Comparison of ENCODE assay signal across 1 cellular context in the genomic region with DNA sequence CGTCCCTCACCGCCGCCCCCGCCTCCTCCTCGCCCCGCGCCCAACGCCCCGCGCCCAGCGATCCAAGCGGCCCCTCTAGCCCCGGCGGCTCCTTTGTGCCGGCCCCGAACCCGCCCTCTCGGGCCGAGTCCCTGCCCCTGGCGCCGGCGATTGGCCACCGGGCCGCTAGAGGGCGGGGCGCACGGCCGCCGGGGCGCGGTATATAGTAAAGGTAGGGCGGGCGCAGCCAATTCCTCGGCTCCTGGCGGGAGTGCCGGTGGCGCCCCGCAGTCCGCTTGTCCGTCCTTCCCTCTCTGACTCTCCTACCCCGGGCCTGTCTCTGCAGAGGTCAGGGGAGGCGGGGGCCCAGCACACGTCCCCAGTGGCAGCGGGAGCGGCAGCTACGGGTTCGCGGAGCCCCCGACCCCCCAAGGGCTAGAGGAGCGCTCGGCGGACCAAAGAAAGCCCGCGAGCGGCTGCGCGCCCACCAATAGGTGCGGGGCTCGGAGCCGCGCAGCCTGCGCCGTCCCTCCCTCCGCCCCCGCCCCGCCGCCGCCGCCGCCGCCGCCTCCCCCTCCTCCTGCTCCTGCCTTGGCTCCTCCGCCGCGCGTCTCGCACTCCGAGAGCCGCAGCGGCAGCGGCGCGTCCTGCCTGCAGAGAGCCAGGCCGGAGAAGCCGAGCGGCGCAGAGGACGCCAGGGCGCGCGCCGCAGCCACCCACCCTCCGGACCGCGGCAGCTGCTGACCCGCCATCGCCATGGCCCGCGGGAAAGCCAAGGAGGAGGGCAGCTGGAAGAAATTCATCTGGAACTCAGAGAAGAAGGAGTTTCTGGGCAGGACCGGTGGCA.
TF ChIP-seq lines count a peak whose summit lies in the region.

ATP1B1 (plus strand) TSS at position 596 of the 826 bp plus-strand sequence; CDS start at position 736, 140 bp downstream.

TF ChIP-seq in HepG2, 621 proteins besides CTCF, POLR2A, EP300 and RAD21 (continued from another document and continues in another):
- TF ChIP-seq FOXO4 (CRISPR knock-in tag; conservative IDR thresholded peaks at IDR 0.05) (0 out of 2 replicates have a peak, but pooled peaks have one; percentile 60), HES4 (CRISPR knock-in tag; IDR thresholded peaks at IDR 0.05; ENCODE audit: borderline replicate concordance) (peak; percentile 87; the same call in 1 of the 2 replicates), ZSCAN29 (CRISPR knock-in tag; conservative IDR thresholded peaks at IDR 0.05) (peak; percentile 16; the same call in 1 of the 2 replicates), ISL2 (CRISPR knock-in tag; IDR thresholded peaks at IDR 0.05) (peak; percentile 15), ZBTB40 (IDR thresholded peaks at IDR 0.05) (no peak), ZBTB40 (CRISPR knock-in tag; IDR thresholded peaks at IDR 0.05) (no peak), ZSCAN31 (CRISPR knock-in tag; IDR thresholded peaks at IDR 0.05; ENCODE audit: low read depth) (peak; percentile 52; the same call in 1 of the 2 replicates), E2F5 (CRISPR knock-in tag; conservative IDR thresholded peaks at IDR 0.05) (peak; percentile 28; the same call in 1 of the 2 replicates), HOXA3 (CRISPR knock-in tag; IDR thresholded peaks at IDR 0.05) (peak; percentile 18), AGO2 (optimal IDR thresholded peaks at IDR 0.05; ENCODE audit: low read depth, low read length) (peak; percentile 100), ZNF367 (CRISPR knock-in tag; IDR thresholded peaks at IDR 0.05; ENCODE audit: borderline replicate concordance) (peak; percentile 83; the same call in 1 of the 2 replicates), WIZ (CRISPR knock-in tag; IDR thresholded peaks at IDR 0.05) (no peak), ZNF629 (CRISPR knock-in tag; conservative IDR thresholded peaks at IDR 0.05) (no peak), ZNF530 (CRISPR knock-in tag; IDR thresholded peaks at IDR 0.05; ENCODE audit: low read depth) (no peak), ZHX2 (IDR thresholded peaks at IDR 0.05; ENCODE audit: low read depth) (no peak), ZHX2 (CRISPR knock-in tag; IDR thresholded peaks at IDR 0.05; ENCODE audit: borderline replicate concordance) (peak; percentile 88), THAP7 (CRISPR knock-in tag; IDR thresholded peaks at IDR 0.05) (0 out of 2 replicates have a peak, but pooled peaks have one; percentile 20), KLF16 (CRISPR knock-in tag; IDR thresholded peaks at IDR 0.05) (no peak; a peak in 1 of 4 replicates), ZNF101 (CRISPR knock-in tag; IDR thresholded peaks at IDR 0.05; ENCODE audit: borderline replicate concordance, low read depth) (no peak), ZNF652 (CRISPR knock-in tag; IDR thresholded peaks at IDR 0.05; ENCODE audit: borderline replicate concordance, low read depth) (no peak), HOXA9 (CRISPR knock-in tag; IDR thresholded peaks at IDR 0.05; ENCODE audit: borderline replicate concordance) (peak; percentile 83), ZNF224 (CRISPR knock-in tag; IDR thresholded peaks at IDR 0.05) (0 out of 2 replicates have a peak, but pooled peaks have one; percentile 26), ZNF589 (CRISPR knock-in tag; conservative IDR thresholded peaks at IDR 0.05) (0 out of 2 replicates have a peak, but pooled peaks have one; percentile 35), NFYB (CRISPR knock-in tag; IDR thresholded peaks at IDR 0.05) (peak; percentile 75), POLR2AphosphoS2 (IDR thresholded peaks at IDR 0.05; ENCODE audit: low read depth, low read length) (peak; percentile 66; the same call in 1 of the 2 replicates), ZC3H4 (CRISPR knock-in tag; IDR thresholded peaks at IDR 0.05; ENCODE audit: borderline replicate concordance) (peak; percentile 62; the same call in 1 of the 2 replicates), ZNF772 (CRISPR knock-in tag; IDR thresholded peaks at IDR 0.05) (0 out of 2 replicates have a peak, but pooled peaks have one; percentile 14)
- TF ChIP-seq, protein P1, sequence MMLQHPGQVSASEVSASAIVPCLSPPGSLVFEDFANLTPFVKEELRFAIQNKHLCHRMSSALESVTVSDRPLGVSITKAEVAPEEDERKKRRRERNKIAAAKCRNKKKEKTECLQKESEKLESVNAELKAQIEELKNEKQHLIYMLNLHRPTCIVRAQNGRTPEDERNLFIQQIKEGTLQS (CRISPR knock-in tag; IDR thresholded peaks at IDR 0.05), result 0 out of 2 replicates have a peak, but pooled peaks have one; percentile 5
- TF ChIP-seq, protein P2, sequence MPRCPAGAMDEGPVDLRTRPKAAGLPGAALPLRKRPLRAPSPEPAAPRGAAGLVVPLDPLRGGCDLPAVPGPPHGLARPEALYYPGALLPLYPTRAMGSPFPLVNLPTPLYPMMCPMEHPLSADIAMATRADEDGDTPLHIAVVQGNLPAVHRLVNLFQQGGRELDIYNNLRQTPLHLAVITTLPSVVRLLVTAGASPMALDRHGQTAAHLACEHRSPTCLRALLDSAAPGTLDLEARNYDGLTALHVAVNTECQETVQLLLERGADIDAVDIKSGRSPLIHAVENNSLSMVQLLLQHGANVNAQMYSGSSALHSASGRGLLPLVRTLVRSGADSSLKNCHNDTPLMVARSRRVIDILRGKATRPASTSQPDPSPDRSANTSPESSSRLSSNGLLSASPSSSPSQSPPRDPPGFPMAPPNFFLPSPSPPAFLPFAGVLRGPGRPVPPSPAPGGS (CRISPR knock-in tag; IDR thresholded peaks at IDR 0.05), result peak; percentile 28; the same call in 1 of the 2 replicates
- TF ChIP-seq, protein P3, sequence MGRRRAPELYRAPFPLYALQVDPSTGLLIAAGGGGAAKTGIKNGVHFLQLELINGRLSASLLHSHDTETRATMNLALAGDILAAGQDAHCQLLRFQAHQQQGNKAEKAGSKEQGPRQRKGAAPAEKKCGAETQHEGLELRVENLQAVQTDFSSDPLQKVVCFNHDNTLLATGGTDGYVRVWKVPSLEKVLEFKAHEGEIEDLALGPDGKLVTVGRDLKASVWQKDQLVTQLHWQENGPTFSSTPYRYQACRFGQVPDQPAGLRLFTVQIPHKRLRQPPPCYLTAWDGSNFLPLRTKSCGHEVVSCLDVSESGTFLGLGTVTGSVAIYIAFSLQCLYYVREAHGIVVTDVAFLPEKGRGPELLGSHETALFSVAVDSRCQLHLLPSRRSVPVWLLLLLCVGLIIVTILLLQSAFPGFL (CRISPR knock-in tag; IDR thresholded peaks at IDR 0.05), result no peak
